8 cellular contexts compared by ENCODE assay signal in genomic region chr16:14301150-14302030, GRCh38.
DNase-seq lines count a peak whose midpoint lies in the region; ATAC-seq and TF ChIP-seq lines count a peak whose summit lies in the region.

No MANE protein-coding gene starts in this region.

- 1% methylated on average over 12 of the region's 34 CpGs for WGBS in SK-N-SH (ENCODE audit: low lambda C conversion rate)

- no peak for DNase-seq in AG04449 (ENCODE audit: low read depth, low spot score)
- DNase-seq in SK-N-SH: peak; percentile 58
- DNase-seq in effector memory CD8-positive, alpha-beta T cell: no peak
- peak; percentile 12 for DNase-seq in naive B cell
- no peak for DNase-seq in NCI-H2081 (lab: John Stamatoyannopoulos, UW)
- DNase-seq in HPDE6-E6E7 (ENCODE audit: extremely low spot score): no peak
- DNase-seq in pons (ENCODE audit: low spot score): no peak

- peaks cover 43% of the 10 kb centered on the region for H3K79me2 ChIP-seq in SK-N-SH (ENCODE audit: insufficient read depth)

- TF ChIP-seq RAD21 in SK-N-SH (IDR thresholded peaks at IDR 0.05; ENCODE audit: low read length): no peak

- peaks cover 6% of the 10 kb centered on the region for H3F3A ChIP-seq in SK-N-SH (replicated peaks; ENCODE audit: insufficient read depth)

- no peaks in the 10 kb centered on the region for H3K9me2 ChIP-seq in SK-N-SH

- peaks cover 14 to 43% of the 10 kb centered on the region in 2 donors for H3K27me3 Mint-ChIP-seq in effector memory CD8-positive, alpha-beta T cell
- peaks cover 14 to 45% (median 15%) of the 10 kb centered on the region in 3 donors for H3K27me3 Mint-ChIP-seq in naive B cell

- H3K4me3 ChIP-seq in AG04449 (ENCODE audit: low read depth, low read length) (peak overlapping the region; percentile 67), SK-N-SH (ENCODE audit: low read depth in 2 of 2, low read length in 1 of 2) (peak overlapping the region; percentile 66 to 89)

- H2AFZ ChIP-seq in SK-N-SH (ENCODE audit: low read depth): peak overlapping the region; percentile 86

- peak overlapping the region; percentile 82 to 83 for H3K4me3 Mint-ChIP-seq in effector memory CD8-positive, alpha-beta T cell
- peak overlapping the region; percentile 81 to 92 (median 88) for H3K4me3 Mint-ChIP-seq in naive B cell

- peaks cover 7 to 15% of the 10 kb centered on the region in 2 experiments; a peak in 3 of 4 replicates for H3K4me1 ChIP-seq in SK-N-SH (ENCODE audit: control insufficient read depth in 1 of 2, insufficient read depth in 2 of 2, low read depth in 1 of 2, low read length in 1 of 2)

- H3K4me2 ChIP-seq in SK-N-SH: peak overlapping the region; percentile 96

- H3K9me3 Mint-ChIP-seq in effector memory CD8-positive, alpha-beta T cell: no peaks in the 10 kb centered on the region
- H3K9me3 Mint-ChIP-seq in naive B cell: no peaks in the 10 kb centered on the region

- H3K4me1 Mint-ChIP-seq in effector memory CD8-positive, alpha-beta T cell (ENCODE audit: low read depth in 2 of 2): peaks cover 9 to 10% of the 10 kb centered on the region in 2 donors
- H3K4me1 Mint-ChIP-seq in naive B cell: peaks cover 12 to 23% (median 17%) of the 10 kb centered on the region in 3 donors

- POLR2A ChIA-PET in AG04449 (lab: Yijun Ruan, JAX) (interaction anchor here (0.7 to 0.8 kb wide), 3 partner anchors 15 to 227 kb away, joined by 3 to 5 read pairs (median 3); no protein-coding TSS in a partner anchor), SK-N-SH (lab: Yijun Ruan, JAX) (no interaction called here)

- no peak for TF ChIP-seq EP300 in SK-N-SH (IDR thresholded peaks at IDR 0.05; ENCODE audit: borderline replicate concordance in 1 of 2, low read depth in 1 of 2, low read length in 1 of 2)

- no peaks in the 10 kb centered on the region for H3K27me3 ChIP-seq in SK-N-SH (ENCODE audit: insufficient read depth)

- H3K36me3 Mint-ChIP-seq in effector memory CD8-positive, alpha-beta T cell (ENCODE audit: insufficient read depth): no peaks in the 10 kb centered on the region
- H3K36me3 Mint-ChIP-seq in naive B cell: no peaks in the 10 kb centered on the region

- CTCF ChIA-PET in AG04449 (lab: Yijun Ruan, JAX) (interaction anchor here (0.8 to 4.4 kb wide), 17 partner anchors 9 to 378 kb away, joined by 3 to 44 read pairs (median 4); no protein-coding TSS in a partner anchor), SK-N-SH (lab: Yijun Ruan, JAX) (interaction anchor here (0.6 to 2.6 kb wide), 17 partner anchors 9 to 367 kb away, joined by 3 to 37 read pairs (median 4); no protein-coding TSS in a partner anchor)

- ATAC-seq in GM19455 (IDR thresholded peaks at IDR 0.05; ENCODE audit: unreplicated experiment): peak; percentile 1
- ATAC-seq in effector memory CD8-positive, alpha-beta T cell (replicated peaks): peak; percentile 13
- peak; percentile 11 to 18 for ATAC-seq in naive B cell (ENCODE audit: low read depth in 2 of 2)

- H3K27ac Mint-ChIP-seq in effector memory CD8-positive, alpha-beta T cell: no peak overlapping the region
- peak overlapping the region in 2 of 6 donors; percentile 75 to 78 for H3K27ac Mint-ChIP-seq in naive B cell

- peak overlapping the region in 1 of 2 experiments; percentile 66; a peak in 2 of 4 replicates for H3K27ac ChIP-seq in SK-N-SH (ENCODE audit: low read depth in 2 of 2, low read length in 1 of 2)

- TF ChIP-seq CTCF in AG04449 (IDR thresholded peaks at IDR 0.05; ENCODE audit: insufficient read depth, low read length, missing control alignments) (no peak), SK-N-SH (IDR thresholded peaks at IDR 0.05) (no peak)

- no peaks in the 10 kb centered on the region for H3K9me3 ChIP-seq in SK-N-SH

- H3K36me3 ChIP-seq in SK-N-SH (replicated peaks in 1 of 2; ENCODE audit: control insufficient read depth in 1 of 2, insufficient read depth in 2 of 2, low read length in 1 of 2): no peaks in the 10 kb centered on the region

- H4K20me1 ChIP-seq in SK-N-SH (ENCODE audit: insufficient read depth): peaks cover 11% of the 10 kb centered on the region

- H3K9ac ChIP-seq in SK-N-SH: peak overlapping the region; percentile 62

TF ChIP-seq in SK-N-SH, 30 proteins besides CTCF, POLR2A, EP300 and RAD21:
- no peak for TF ChIP-seq NRF1 (IDR thresholded peaks at IDR 0.05; ENCODE audit: low read depth, low read length)
- TF ChIP-seq ZBTB33 (IDR thresholded peaks at IDR 0.05; ENCODE audit: borderline replicate concordance, low read depth): no peak
- peak; percentile 2; the same call in 1 of the 2 replicates for TF ChIP-seq MAX (IDR thresholded peaks at IDR 0.05; ENCODE audit: low read depth)
- TF ChIP-seq RCOR1 (IDR thresholded peaks at IDR 0.05; ENCODE audit: low read length): no peak
- no peak for TF ChIP-seq FOSL2 (IDR thresholded peaks at IDR 0.05; ENCODE audit: borderline replicate concordance, low read depth)
TF ChIP-seq in SK-N-SH: peak in this region for 1.

Comparison
In these comparisons a context has a peak if more than half of its experiments do, and no peak if none do; other contexts are left out.
1. DNase-seq: peak in SK-N-SH (single experiment) and naive B cell (single experiment); none in AG04449 (single experiment), effector memory CD8-positive, alpha-beta T cell (0 of 3), NCI-H2081 (0 of 2), HPDE6-E6E7 (single experiment) and pons (single experiment).
2. Peak in every context shown above with its lines, with median percentiles within 50 percentile points of each other: ATAC-seq.